ENCODE assay signal across 24 cellular contexts in the genomic region with DNA sequence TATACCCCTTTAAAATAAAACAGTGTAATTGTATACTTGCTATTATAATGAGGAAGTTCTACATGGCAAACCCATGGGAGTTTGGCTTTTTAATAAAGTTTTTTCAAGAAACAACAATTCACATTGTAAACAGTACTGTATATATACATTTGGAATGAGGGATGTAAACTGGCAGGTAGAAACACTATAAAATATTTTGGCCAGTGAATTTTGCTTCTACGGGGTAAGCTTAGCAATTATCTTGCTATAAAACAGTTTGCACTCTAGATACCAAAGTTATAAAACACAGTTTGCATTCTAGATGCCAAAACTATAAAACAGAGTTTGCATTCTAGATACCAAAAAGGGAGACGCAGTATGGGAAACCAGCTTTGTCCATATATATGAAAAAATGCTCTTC.
"Had no signal": no experiment of that assay in that cellular context is flagged by ENCODE, and none has a peak within 500 bp of the region (broad histone marks: within the 10 kb centered on the region; RNA-seq: fewer than 3 reads in every experiment).

No MANE protein-coding gene starts in this region.

- H3K36me3 ChIP-seq: colonic mucosa had no signal

- H3K4me1 ChIP-seq: colonic mucosa, foreskin keratinocyte, gastroesophageal sphincter, heart left ventricle, left lung, lower lobe of right lung had no signal

- H3K79me2 ChIP-seq: hepatocyte had no signal

- H3K4me3 ChIP-seq: colonic mucosa, gastroesophageal sphincter, heart left ventricle, hepatocyte, left lung, lower lobe of right lung had no signal

- H3K9me3 ChIP-seq: colonic mucosa, gastroesophageal sphincter, heart left ventricle, left lung, lower lobe of right lung had no signal

- H3K27ac ChIP-seq: colonic mucosa, epithelial cell of prostate, foreskin keratinocyte, gastroesophageal sphincter, heart left ventricle, hepatocyte, left lung, lower lobe of right lung had no signal

- H3K4me2 ChIP-seq: hepatocyte had no signal

- FAIRE-seq: endometrium, frontal cortex, kidney had no signal

- H3K27me3 ChIP-seq: colonic mucosa, foreskin keratinocyte, gastroesophageal sphincter, heart left ventricle, hepatocyte, left lung had no signal

- ATAC-seq: effector memory CD8-positive, alpha-beta T cell; esophagus mucosa; foreskin keratinocyte; gastroesophageal sphincter; heart left ventricle; left lung; left ventricle myocardium superior; lower lobe of right lung had no signal

- H2AFZ ChIP-seq: hepatocyte had no signal

- DNase-seq: colonic mucosa; cortex of kidney; effector CD8-positive, alpha-beta T cell; effector memory CD8-positive, alpha-beta T cell; endodermal cell; erythroblast; foreskin keratinocyte; heart left ventricle; hypothalamus; immature natural killer cell; islet precursor cell; kidney; kidney glomerular epithelial cell; left lung; left ventricle myocardium superior; lower lobe of right lung; mesenchymal stem cell; naive B cell had no signal
